8 cellular contexts compared by ENCODE assay signal in genomic region chr7:37448637-37449331, GRCh38. TPM values are rescaled to one million over a fixed set of nuclear protein-coding genes. Genes with fewer than 3 reads are reported as not detected.
DNase-seq lines count a peak whose midpoint lies in the region; ATAC-seq and TF ChIP-seq lines count a peak whose summit lies in the region.

A gene with protein sequence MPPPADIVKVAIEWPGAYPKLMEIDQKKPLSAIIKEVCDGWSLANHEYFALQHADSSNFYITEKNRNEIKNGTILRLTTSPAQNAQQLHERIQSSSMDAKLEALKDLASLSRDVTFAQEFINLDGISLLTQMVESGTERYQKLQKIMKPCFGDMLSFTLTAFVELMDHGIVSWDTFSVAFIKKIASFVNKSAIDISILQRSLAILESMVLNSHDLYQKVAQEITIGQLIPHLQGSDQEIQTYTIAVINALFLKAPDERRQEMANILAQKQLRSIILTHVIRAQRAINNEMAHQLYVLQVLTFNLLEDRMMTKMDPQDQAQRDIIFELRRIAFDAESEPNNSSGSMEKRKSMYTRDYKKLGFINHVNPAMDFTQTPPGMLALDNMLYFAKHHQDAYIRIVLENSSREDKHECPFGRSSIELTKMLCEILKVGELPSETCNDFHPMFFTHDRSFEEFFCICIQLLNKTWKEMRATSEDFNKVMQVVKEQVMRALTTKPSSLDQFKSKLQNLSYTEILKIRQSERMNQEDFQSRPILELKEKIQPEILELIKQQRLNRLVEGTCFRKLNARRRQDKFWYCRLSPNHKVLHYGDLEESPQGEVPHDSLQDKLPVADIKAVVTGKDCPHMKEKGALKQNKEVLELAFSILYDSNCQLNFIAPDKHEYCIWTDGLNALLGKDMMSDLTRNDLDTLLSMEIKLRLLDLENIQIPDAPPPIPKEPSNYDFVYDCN (minus strand): TSS chr7:37448864. CDS start chr7:37342690, 106,174 bp downstream.

- peak; percentile 19 for DNase-seq in 8988T
- DNase-seq in NCI-H748 treated with DMSO at 0.1 percent for 48 hours (lab: John Stamatoyannopoulos, UW) = peak; percentile 54
- peak; percentile 88 for DNase-seq in activated CD8-positive, alpha-beta memory T cell treated with anti-CD3 and anti-CD28 coated beads, Interleukin-2, amount 10 ng/mL, durations not matched to agents 7 days and 5 days
- peak; percentile 75 for DNase-seq in endothelial cell (ENCODE audit: low spot score)
- DNase-seq in midbrain (lab: John Stamatoyannopoulos, UW) = peak; percentile 79
- DNase-seq in stimulated activated CD8-positive, alpha-beta memory T cell treated with anti-CD3 and anti-CD28 coated beads, Interleukin-15, amount 100 ng/mL, for 48 hours (ENCODE audit: low read depth in 2 of 2) = peak; percentile 66 to 70

- ATAC-seq in GM18519 (IDR thresholded peaks at IDR 0.05; ENCODE audit: low FRiP score, unreplicated experiment) (peak; percentile 79), HG03097 (IDR thresholded peaks at IDR 0.05; ENCODE audit: low FRiP score, unreplicated experiment) (peak; percentile 95)
- peak; percentile 94 for ATAC-seq in activated CD8-positive, alpha-beta memory T cell treated with anti-CD3 and anti-CD28 coated beads, Interleukin-2, amount 10 ng/mL, durations not matched to agents 7 days and 5 days

- peaks cover 11% of the 10 kb centered on the region for H3K27me3 Mint-ChIP-seq in activated CD8-positive, alpha-beta memory T cell treated with anti-CD3 and anti-CD28 coated beads, Interleukin-2, amount 10 ng/mL, durations not matched to agents 7 days and 5 days
- H3K27me3 Mint-ChIP-seq in endothelial cell (ENCODE audit: unreplicated experiment) = peaks cover 18% of the 10 kb centered on the region

- TF ChIP-seq CTCF in endothelial cell (IDR thresholded peaks at IDR 0.05; ENCODE audit: unreplicated experiment) = peak; percentile 68

- H3K4me3 Mint-ChIP-seq in activated CD8-positive, alpha-beta memory T cell treated with anti-CD3 and anti-CD28 coated beads, Interleukin-2, amount 10 ng/mL, durations not matched to agents 7 days and 5 days = peak within 1 kb of the TSS; percentile 88
- peak within 1 kb of the TSS; percentile 100 for H3K4me3 Mint-ChIP-seq in endothelial cell (ENCODE audit: unreplicated experiment)

- CTCF ChIA-PET in activated CD8-positive, alpha-beta memory T cell treated with anti-CD3 and anti-CD28 coated beads, Interleukin-2, amount 10 ng/mL, durations not matched to agents 7 days and 5 days (lab: Charles Lee) = interaction anchor here (0.6 to 3.1 kb wide), 15 partner anchors 9 to 1157 kb away, joined by 3 to 21 read pairs (median 4); no protein-coding TSS in a partner anchor

- no peaks in the 10 kb centered on the region for H3K9me3 Mint-ChIP-seq in activated CD8-positive, alpha-beta memory T cell treated with anti-CD3 and anti-CD28 coated beads, Interleukin-2, amount 10 ng/mL, durations not matched to agents 7 days and 5 days (ENCODE audit: low read depth)
- H3K9me3 Mint-ChIP-seq in endothelial cell (ENCODE audit: unreplicated experiment) = no peaks in the 10 kb centered on the region

- H3K27ac Mint-ChIP-seq in activated CD8-positive, alpha-beta memory T cell treated with anti-CD3 and anti-CD28 coated beads, Interleukin-2, amount 10 ng/mL, durations not matched to agents 7 days and 5 days = peak within 1 kb of the TSS; percentile 93
- H3K27ac Mint-ChIP-seq in endothelial cell (ENCODE audit: unreplicated experiment) = peak within 1 kb of the TSS; percentile 95

- peaks cover 36% of the 10 kb centered on the region for H3K4me1 Mint-ChIP-seq in activated CD8-positive, alpha-beta memory T cell treated with anti-CD3 and anti-CD28 coated beads, Interleukin-2, amount 10 ng/mL, durations not matched to agents 7 days and 5 days
- peaks cover 55% of the 10 kb centered on the region for H3K4me1 Mint-ChIP-seq in endothelial cell (ENCODE audit: unreplicated experiment)

- peaks cover 3% of the 10 kb centered on the region for H3K36me3 Mint-ChIP-seq in activated CD8-positive, alpha-beta memory T cell treated with anti-CD3 and anti-CD28 coated beads, Interleukin-2, amount 10 ng/mL, durations not matched to agents 7 days and 5 days
- H3K36me3 Mint-ChIP-seq in endothelial cell (ENCODE audit: low read depth, unreplicated experiment) = peaks cover 25% of the 10 kb centered on the region

RNA-seq across cellular contexts. Expression of the gene that starts here (rescaled TPM):
- total RNA-seq in activated CD8-positive, alpha-beta memory T cell treated with anti-CD3 and anti-CD28 coated beads, Interleukin-2, amount 10 ng/mL, durations not matched to agents 7 days and 5 days = 100 to 1,000 TPM; 101 TPM
- total RNA-seq in endothelial cell (ENCODE audit: unreplicated experiment) = 151 TPM

Comparison
In these comparisons a context has a peak if more than half of its experiments do, and no peak if none do; other contexts are left out.
1. Peak in every context shown above with its lines: DNase-seq and ATAC-seq.
2. DNase-seq: peak in every context shown above with its lines; median percentile 88 in activated CD8-positive, alpha-beta memory T cell treated with anti-CD3 and anti-CD28 coated beads, Interleukin-2, amount 10 ng/mL, durations not matched to agents 7 days and 5 days; 79 in midbrain; 75 in endothelial cell; 68 in stimulated activated CD8-positive, alpha-beta memory T cell treated with anti-CD3 and anti-CD28 coated beads, Interleukin-15, amount 100 ng/mL, for 48 hours; 54 in NCI-H748 treated with DMSO at 0.1 percent for 48 hours; 19 in 8988T.